24 cellular contexts compared by ENCODE assay signal in the genomic region with DNA sequence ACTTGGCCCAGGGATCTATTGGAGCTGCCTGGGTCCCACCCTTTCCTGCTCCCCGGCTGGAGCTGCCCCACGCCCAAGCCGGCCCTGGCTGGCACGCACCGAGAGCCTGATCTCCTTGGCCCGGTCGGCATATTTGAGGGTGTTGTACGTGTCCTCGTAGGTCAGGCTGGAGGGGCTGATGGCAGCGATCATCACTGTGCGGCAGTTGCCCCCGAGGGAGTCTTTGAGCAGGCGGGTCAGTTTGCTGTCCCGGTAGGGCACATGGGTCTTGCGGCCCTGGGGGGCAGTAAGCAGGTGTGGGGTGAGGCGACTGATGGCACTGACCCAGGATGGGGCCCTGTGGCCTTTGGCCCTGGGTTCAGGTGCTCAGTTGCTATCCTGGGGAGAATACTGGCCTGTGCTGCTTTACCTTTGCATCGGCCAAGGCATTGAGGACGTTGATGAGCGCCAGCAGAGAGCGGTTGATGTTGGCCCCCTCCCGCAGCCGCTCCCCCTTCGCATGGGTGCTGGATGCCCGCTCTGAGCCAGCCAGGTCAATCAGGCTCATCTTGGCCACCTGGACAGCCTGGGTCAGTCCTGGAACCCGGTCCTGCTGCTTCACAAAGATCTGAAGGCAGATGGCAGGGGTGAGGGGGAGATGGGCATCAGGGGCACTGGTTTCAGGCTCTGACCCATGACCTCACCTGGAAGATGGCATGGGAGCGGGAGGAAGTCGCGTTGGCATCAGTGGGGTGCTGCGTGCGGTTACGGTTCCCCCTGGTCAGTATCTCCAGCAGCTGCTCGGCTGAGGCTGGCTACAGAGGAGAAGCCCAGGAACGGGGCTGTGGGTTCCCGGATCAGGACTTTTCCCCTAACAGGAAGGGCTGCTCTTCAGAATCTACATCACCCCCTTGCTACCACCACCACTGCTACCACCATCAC. TPM values are rescaled to one million over a fixed set of nuclear protein-coding genes. Genes with fewer than 3 reads are reported as not detected.
"Had no signal": no experiment of that assay in that cellular context is flagged by ENCODE, and none has a peak within 500 bp of the region (broad histone marks: within the 10 kb centered on the region; RNA-seq: fewer than 3 reads in every experiment).

No MANE protein-coding gene starts in this region.

- H3K4me1 ChIP-seq: tibial nerve had no signal

- H3K9me3 Mint-ChIP-seq: activated T-cell treated with anti-CD3 and anti-CD28 coated beads, Interleukin-2, amount 50 U/mL, for 4 hours; dendritic cell treated with granulocyte-macrophage colony-stimulating factor and Interleukin-4, amounts not matched to agents 40 ng/mL and 50 ng/mL, for 4 days had no signal

- DNase-seq: activated CD4-positive, alpha-beta T cell treated with anti-CD3 and anti-CD28 coated beads, Interleukin-2, amount 50 U/mL, for 48 hours; activated CD4-positive, CD25-positive, alpha-beta regulatory T cell treated with anti-CD3 and anti-CD28 coated beads, Interleukin-2, amount 50 U/mL, for 72 hours; activated gamma-delta T cell treated with Interleukin-2 at 50 U/mL for 16 hours; activated T-cell treated with anti-CD3 and anti-CD28 coated beads, Interleukin-2, amount 50 U/mL, for 4 hours; amygdala; central memory CD4-positive, alpha-beta T cell; effector memory CD4-positive, alpha-beta T cell; gastrocnemius medialis; islet precursor cell; mesenchymal stem cell; stimulated activated CD4-positive, alpha-beta T cell treated with anti-CD3 and anti-CD28 coated beads, Interleukin-15, amount 100 ng/mL, for 24 hours; stimulated activated CD4-positive, alpha-beta T cell treated with anti-CD3 and anti-CD28 coated beads, Interleukin-4, amount 100 ng/mL, for 24 hours; stimulated activated naive CD4-positive, alpha-beta T cell treated with Interleukin-2 at 50 U/mL for 16 hours; substantia nigra had no signal

- H3K27me3 ChIP-seq: gastrocnemius medialis, heart left ventricle, tibial nerve had no signal

- H3K36me3 ChIP-seq: gastrocnemius medialis, tibial nerve had no signal

- ATAC-seq: activated T-cell treated with anti-CD3 and anti-CD28 coated beads, Interleukin-2, amount 50 U/mL, for 4 hours; gastrocnemius medialis; left lobe of liver; naive thymus-derived CD8-positive, alpha-beta T cell had no signal

- H3K27ac ChIP-seq: epithelial cell of prostate, gastrocnemius medialis, heart left ventricle, SK-N-MC, tibial nerve had no signal

- H3K4me1 Mint-ChIP-seq: brain; naive thymus-derived CD8-positive, alpha-beta T cell had no signal

- H3K9me3 ChIP-seq: gastrocnemius medialis had no signal

- H3K4me3 Mint-ChIP-seq: activated naive CD8-positive, alpha-beta T cell; activated T-cell treated with anti-CD3 and anti-CD28 coated beads, Interleukin-2, amount 50 U/mL, for 4 hours; brain; dendritic cell treated with granulocyte-macrophage colony-stimulating factor and Interleukin-4, amounts not matched to agents 40 ng/mL and 50 ng/mL, for 4 days had no signal

- H3K36me3 Mint-ChIP-seq: activated naive CD8-positive, alpha-beta T cell; naive thymus-derived CD8-positive, alpha-beta T cell had no signal

- H3K27me3 Mint-ChIP-seq: activated naive CD8-positive, alpha-beta T cell; dendritic cell treated with granulocyte-macrophage colony-stimulating factor and Interleukin-4, amounts not matched to agents 40 ng/mL and 50 ng/mL, for 4 days; naive thymus-derived CD8-positive, alpha-beta T cell had no signal

- H3K27ac Mint-ChIP-seq: activated naive CD8-positive, alpha-beta T cell; brain; dendritic cell treated with granulocyte-macrophage colony-stimulating factor and Interleukin-4, amounts not matched to agents 40 ng/mL and 50 ng/mL, for 4 days had no signal

- H3K4me3 ChIP-seq: gastrocnemius medialis, heart left ventricle, SK-N-MC, tibial nerve had no signal

RNA-seq across cellular contexts. Expression of a gene that starts 13.5 kb away (rescaled TPM):
- total RNA-seq: naive thymus-derived CD8-positive, alpha-beta T cell had no signal
- polyA plus RNA-seq: naive thymus-derived CD8-positive, alpha-beta T cell had no signal

RNA-seq across cellular contexts. Expression of a gene that starts 18.8 kb away (rescaled TPM):
- total RNA-seq: activated T-cell treated with anti-CD3 and anti-CD28 coated beads, Interleukin-2, amount 50 U/mL, for 4 hours; gastrocnemius medialis; naive thymus-derived CD8-positive, alpha-beta T cell; T-helper 1 cell treated with Interleukin-12 subunit alpha and Interleukin-12 subunit beta and Interleukin-4 antibody, amounts not matched to agents 30 ng/mL and 1 ng/mL, for 36 hours had no signal

RNA-seq across cellular contexts. Expression of a gene that starts 34.0 kb away (rescaled TPM):
- total RNA-seq: activated T-cell treated with anti-CD3 and anti-CD28 coated beads, Interleukin-2, amount 50 U/mL, for 4 hours; gastrocnemius medialis; naive thymus-derived CD8-positive, alpha-beta T cell had no signal
- polyA plus RNA-seq: naive thymus-derived CD8-positive, alpha-beta T cell had no signal
